ENCODE assay signal across 26 cellular contexts in genomic region chr6:33797635-33798342, GRCh38. TPM values are rescaled to one million over a fixed set of nuclear protein-coding genes. Genes with fewer than 3 reads are reported as not detected.
DNase-seq lines count a peak whose midpoint lies in the region; ATAC-seq, FAIRE-seq and TF ChIP-seq lines count a peak whose summit lies in the region.
"Had no signal": no experiment of that assay in that cellular context is flagged by ENCODE, and none has a peak within 500 bp of the region (broad histone marks: within the 10 kb centered on the region; RNA-seq: fewer than 3 reads in every experiment).

No MANE protein-coding gene starts in this region.

- H3K9me3 ChIP-seq in BLaER1 (no peaks in the 10 kb centered on the region), kidney (ENCODE audit: control insufficient read depth in 1 of 2, low read length in 2 of 2) (no peaks in the 10 kb centered on the region), HepG2 (ENCODE audit: low read length) (no peaks in the 10 kb centered on the region)

- H3K9me3 Mint-ChIP-seq in brain: no peaks in the 10 kb centered on the region
- H3K9me3 Mint-ChIP-seq: CD8-positive, alpha-beta memory T cell; T-cell had no signal

- H3K27me3 Mint-ChIP-seq in brain: peaks cover 8% of the 10 kb centered on the region

- no peak for ATAC-seq in HepG2
- ATAC-seq: SK-N-SH treated with all-trans-retinoic acid at 6 μM for 48 hours, T-cell had no signal

- peaks cover 9% of the 10 kb centered on the region for H3K4me1 ChIP-seq in BLaER1
- no peaks in the 10 kb centered on the region for H3K4me1 ChIP-seq in kidney (ENCODE audit: control insufficient read depth in 1 of 2, insufficient read depth in 1 of 2, low read depth in 1 of 2, low read length in 2 of 2)
- H3K4me1 ChIP-seq in HepG2 (ENCODE audit: insufficient read depth, low read length): peaks cover 27% of the 10 kb centered on the region

- no TSS peak for BruUV-seq in HepG2 (replicated peaks; lab: Mats Ljungman, UMichigan)

- H3K27me3 ChIP-seq in BLaER1 (no peaks in the 10 kb centered on the region), HepG2 (ENCODE audit: control insufficient read depth in 1 of 2, insufficient read depth in 2 of 2, low read length in 2 of 2) (peaks cover 5 to 66% of the 10 kb centered on the region in 2 experiments; a peak in 4 of 5 replicates)

- no peak overlapping the region for H3K27ac ChIP-seq in BLaER1
- no peak overlapping the region for H3K27ac ChIP-seq in kidney (ENCODE audit: low read depth in 2 of 2, low read length in 2 of 2)
- no peak overlapping the region for H3K27ac ChIP-seq in HepG2 (ENCODE audit: extremely low read length, insufficient read depth, low read length)
- H3K27ac ChIP-seq: KMS-11, PC-9, RWPE1 had no signal

- CTCF ChIA-PET in HepG2 (lab: Yijun Ruan, JAX; ENCODE audit: low intra/inter-chr PET ratio, low total read pairs): no interaction called here

- H3K9ac ChIP-seq in BLaER1 (no peak overlapping the region), kidney (ENCODE audit: low read length in 2 of 2) (no peak overlapping the region), HepG2 (ENCODE audit: insufficient read depth, low read depth, low read length) (no peak overlapping the region)
- H3K9ac ChIP-seq: KMS-11 had no signal

- in situ Hi-C loops in HepG2 (cut with HindIII; ENCODE audit: extremely low pct_ligation_motif_present, low pct_unique_long_range_greater_than_20kb): no loop called here

- TF ChIP-seq CTCF in brain (conservative IDR thresholded peaks at IDR 0.05) (no peak), kidney (IDR thresholded peaks at IDR 0.05; ENCODE audit: borderline replicate concordance, extremely low read depth, insufficient read depth) (no peak), GM10266 (IDR thresholded peaks at IDR 0.05; ENCODE audit: control insufficient read depth, insufficient read depth, low read depth, missing control alignments) (no peak), HepG2 (CRISPR knock-in tag; IDR thresholded peaks at IDR 0.05) (no peak)

- H3K36me3 ChIP-seq in BLaER1: no peaks in the 10 kb centered on the region
- no peaks in the 10 kb centered on the region for H3K36me3 ChIP-seq in kidney (ENCODE audit: control insufficient read depth in 1 of 2, insufficient read depth in 2 of 2, low read length in 2 of 2)
- H3K36me3 ChIP-seq in HepG2 (replicated peaks in 1 of 2; ENCODE audit: control insufficient read depth in 1 of 2, insufficient read depth in 2 of 2, low read length in 2 of 2): no peaks in the 10 kb centered on the region

- intact Hi-C loops in kidney (cut with DNase I): no loop called here
- intact Hi-C loops in HepG2 (cut with micrococcal nuclease; ENCODE audit: unreplicated experiment): no loop called here

- FAIRE-seq in kidney (lab: Jason Lieb, UNC) (no peak), GM12891 (lab: Jason Lieb, UNC) (no peak), HepG2 (lab: Jason Lieb, UNC) (no peak)
- FAIRE-seq: GM19239 had no signal

- H3K36me3 Mint-ChIP-seq in brain: no peaks in the 10 kb centered on the region
- H3K36me3 Mint-ChIP-seq: CD8-positive, alpha-beta memory T cell; T-cell had no signal

- no peak for TF ChIP-seq EP300 in HepG2 (IDR thresholded peaks at IDR 0.05; ENCODE audit: low read depth in 2 of 2, low read length in 2 of 2)
- no peak for TF ChIP-seq EP300 in HepG2 (CRISPR knock-in tag; IDR thresholded peaks at IDR 0.05; ENCODE audit: borderline replicate concordance)

- H3K4me3 ChIP-seq in BLaER1 (no peak overlapping the region), kidney (ENCODE audit: low read length in 2 of 2) (no peak overlapping the region), HepG2 (replicated peaks in 1 of 3; ENCODE audit: insufficient read depth in 1 of 3, low read depth in 2 of 3, low read length in 3 of 3) (no peak overlapping the region)
- H3K4me3 ChIP-seq: PC-9 had no signal

- H3K27ac Mint-ChIP-seq in brain: peak overlapping the region in 3 of 5 experiments; percentile 9 to 87 (median 69)
- H3K27ac Mint-ChIP-seq: CD8-positive, alpha-beta memory T cell; T-cell had no signal

- no peak overlapping the region for H2AFZ ChIP-seq in HepG2 (ENCODE audit: low read length)
- H2AFZ ChIP-seq: PC-9 had no signal

- POLR2A ChIA-PET in HepG2 (lab: Yijun Ruan, JAX): no interaction called here

- DNase-seq in ELF-1 (ENCODE audit: low read depth, low spot score) (peak; percentile 59), kidney (peak; percentile 32), GM12891 (ENCODE audit: insufficient read length, low spot score) (no peak), NCI-H1105 treated with DMSO at 0.1 percent for 48 hours (lab: John Stamatoyannopoulos, UW) (no peak), GM10266 (ENCODE audit: extremely low spot score) (no peak), HepG2 (ENCODE audit: low spot score) (no peak)
- DNase-seq: C1 segment of cervical spinal cord; CD8-positive, alpha-beta memory T cell; DMS79; NCI-H1048; NCI-H1436 treated with DMSO at 0.1 percent for 48 hours; NCI-H2029 treated with DMSO at 0.1 percent for 48 hours; NCI-H345; NCI-H524 treated with DMSO at 0.1 percent for 48 hours; PC-9; SIG-M5; T-cell had no signal

- peaks cover 91% of the 10 kb centered on the region for H3K4me1 Mint-ChIP-seq in brain
- H3K4me1 Mint-ChIP-seq: CD8-positive, alpha-beta memory T cell; T-cell had no signal

- H3K4me3 Mint-ChIP-seq in brain: peak overlapping the region in 1 of 5 experiments; percentile 15
- H3K4me3 Mint-ChIP-seq: T-cell had no signal

- no peak for TF ChIP-seq POLR2A in GM12891 (IDR thresholded peaks at IDR 0.05; ENCODE audit: low read depth, low read length)
- TF ChIP-seq POLR2A in HepG2 (IDR thresholded peaks at IDR 0.05; ENCODE audit: insufficient read depth in 1 of 2, low read depth in 2 of 2, low read length in 2 of 2): no peak

- 50% methylated on average over 10 of the region's 10 CpGs for WGBS in HepG2 (ENCODE audit: low lambda C conversion rate)

- H4K20me1 ChIP-seq in BLaER1 (no peaks in the 10 kb centered on the region; the same call in 1 of the 2 replicates), HepG2 (ENCODE audit: insufficient read depth, low read length) (no peaks in the 10 kb centered on the region)

- TF ChIP-seq RAD21 in HepG2 (CRISPR knock-in tag; IDR thresholded peaks at IDR 0.05): no peak

- H3K4me2 ChIP-seq in BLaER1: peak overlapping the region; percentile 33
- no peak overlapping the region for H3K4me2 ChIP-seq in HepG2 (ENCODE audit: low read depth, low read length)
- H3K4me2 ChIP-seq: KMS-11, PC-9 had no signal

- no peaks in the 10 kb centered on the region for H3K79me2 ChIP-seq in HepG2 (ENCODE audit: insufficient read depth, low read length)

RNA-seq across cellular contexts. Expression of gene MLN, which starts 6.0 kb away (rescaled TPM):
- polyA plus RNA-seq in brain (ENCODE audit: insufficient read depth, low read depth, low replicate concordance) (not detected), kidney (ENCODE audit: insufficient read depth, low read depth, low replicate concordance) (not detected), HepG2 (2011; rRNA removed) (not detected in 2 replicates)
- total RNA-seq in kidney (not detected), HepG2 (2016; rRNA removed; fragmentation: Illumina TruSeq; extraction: Trizol) (not detected in 2 replicates)
- not detected for polyA plus RNA-seq in GM12891 (2012; ENCODE audit: low read depth, missing spikeins)
- not detected in 2 replicates for total RNA-seq in HepG2 (2016; cell fraction: cytosol; rRNA removed; fragmentation: Illumina TruSeq; extraction: Trizol; ENCODE audit: low read depth)
- total RNA-seq in HepG2 (2016; cell fraction: insoluble cytoplasmic fraction; rRNA removed; fragmentation: Illumina TruSeq; extraction: Trizol): not detected in 2 replicates
- total RNA-seq in HepG2 (2016; cell fraction: membrane; rRNA removed; fragmentation: Illumina TruSeq; extraction: Trizol): not detected in 2 replicates
- not detected in 2 replicates for total RNA-seq in HepG2 (2016; cell fraction: nucleus; rRNA removed; fragmentation: Illumina TruSeq; extraction: Trizol)
- not detected in 2 replicates for polyA plus RNA-seq in HepG2 (2011; cell fraction: cytosol; rRNA removed)
- polyA plus RNA-seq in HepG2 (2011; cell fraction: nucleus; rRNA removed): not detected in 2 replicates
- not detected in 2 replicates for polyA plus RNA-seq in HepG2 (2012)
- polyA plus RNA-seq in HepG2 (2016; cell fraction: cytosol; fragmentation: Illumina TruSeq; extraction: Trizol; ENCODE audit: low read depth): not detected in 2 replicates
- not detected in 2 replicates for polyA plus RNA-seq in HepG2 (2016; cell fraction: insoluble cytoplasmic fraction; fragmentation: Illumina TruSeq; extraction: Trizol; ENCODE audit: low read depth)
- polyA plus RNA-seq in HepG2 (2016; cell fraction: membrane; fragmentation: Illumina TruSeq; extraction: Trizol; ENCODE audit: low read depth): not detected in 2 replicates
- polyA plus RNA-seq in HepG2 (2016; cell fraction: nucleus; fragmentation: Illumina TruSeq; extraction: Trizol; ENCODE audit: insufficient read depth, low read depth): not detected in 2 replicates
- not detected in 2 replicates for polyA minus RNA-seq in HepG2 (2011; rRNA and poly(A)+ RNA removed; ENCODE audit: low replicate concordance)
- not detected in 2 replicates for polyA minus RNA-seq in HepG2 (2011; cell fraction: cytosol; rRNA and poly(A)+ RNA removed)
- not detected in 2 replicates for polyA minus RNA-seq in HepG2 (2011; cell fraction: nucleus; rRNA and poly(A)+ RNA removed)
- total RNA-seq: A673; CD8-positive, alpha-beta memory T cell; G401; H4; PC-9; T-cell had no signal
- polyA plus RNA-seq: CD8-positive, alpha-beta memory T cell had no signal

RNA-seq across cellular contexts. Expression of gene LEMD2, which starts 8.9 kb away (rescaled TPM):
- polyA plus RNA-seq in brain (ENCODE audit: insufficient read depth, low read depth, low replicate concordance) (49.4 TPM), kidney (ENCODE audit: insufficient read depth, low read depth, low replicate concordance) (36.4 TPM), HepG2 (2011; rRNA removed) (62.9 and 76.2 TPM in 2 replicates)
- total RNA-seq in kidney (57.1 TPM), HepG2 (2016; rRNA removed; fragmentation: Illumina TruSeq; extraction: Trizol) (17.9 and 45.2 TPM in 2 replicates)
- polyA plus RNA-seq in GM12891 (2012; ENCODE audit: low read depth, missing spikeins): 20.9 TPM
- 14.2 and 15.8 TPM in 2 replicates for total RNA-seq in HepG2 (2016; cell fraction: cytosol; rRNA removed; fragmentation: Illumina TruSeq; extraction: Trizol; ENCODE audit: low read depth)
- 16.3 and 48.1 TPM in 2 replicates for total RNA-seq in HepG2 (2016; cell fraction: insoluble cytoplasmic fraction; rRNA removed; fragmentation: Illumina TruSeq; extraction: Trizol)
- 19.9 and 22.2 TPM in 2 replicates for total RNA-seq in HepG2 (2016; cell fraction: membrane; rRNA removed; fragmentation: Illumina TruSeq; extraction: Trizol)
- total RNA-seq in HepG2 (2016; cell fraction: nucleus; rRNA removed; fragmentation: Illumina TruSeq; extraction: Trizol): 44.0 and 55.5 TPM in 2 replicates
- 45.0 and 49.7 TPM in 2 replicates for polyA plus RNA-seq in HepG2 (2011; cell fraction: cytosol; rRNA removed)
- 115 and 140 TPM in 2 replicates for polyA plus RNA-seq in HepG2 (2011; cell fraction: nucleus; rRNA removed)
- polyA plus RNA-seq in HepG2 (2012): 46.9 and 65.3 TPM in 2 replicates
- polyA plus RNA-seq in HepG2 (2016; cell fraction: cytosol; fragmentation: Illumina TruSeq; extraction: Trizol; ENCODE audit: low read depth): 6.6 and 7.4 TPM in 2 replicates
- polyA plus RNA-seq in HepG2 (2016; cell fraction: insoluble cytoplasmic fraction; fragmentation: Illumina TruSeq; extraction: Trizol; ENCODE audit: low read depth): 14.0 and 18.6 TPM in 2 replicates
- polyA plus RNA-seq in HepG2 (2016; cell fraction: membrane; fragmentation: Illumina TruSeq; extraction: Trizol; ENCODE audit: low read depth): 12.6 and 12.8 TPM in 2 replicates
- polyA plus RNA-seq in HepG2 (2016; cell fraction: nucleus; fragmentation: Illumina TruSeq; extraction: Trizol; ENCODE audit: insufficient read depth, low read depth): 87.5 and 97.1 TPM in 2 replicates
- 43.4 and 90.0 TPM in 2 replicates for polyA minus RNA-seq in HepG2 (2011; rRNA and poly(A)+ RNA removed; ENCODE audit: low replicate concordance)
- 30.7 and 35.8 TPM in 2 replicates for polyA minus RNA-seq in HepG2 (2011; cell fraction: cytosol; rRNA and poly(A)+ RNA removed)
- 80.9 and 103 TPM in 2 replicates for polyA minus RNA-seq in HepG2 (2011; cell fraction: nucleus; rRNA and poly(A)+ RNA removed)

RNA-seq across cellular contexts. Expression of gene IP6K3, which starts 51.1 kb away (rescaled TPM):
- polyA plus RNA-seq in brain (ENCODE audit: insufficient read depth, low read depth, low replicate concordance): 6.4 TPM
- 0.47 TPM for total RNA-seq in kidney
- 4.0 TPM for polyA plus RNA-seq in kidney (ENCODE audit: insufficient read depth, low read depth, low replicate concordance)
- polyA plus RNA-seq in GM12891 (2012; ENCODE audit: low read depth, missing spikeins): not detected
- 0.11 and 0.44 TPM in 2 replicates for total RNA-seq in HepG2 (2016; rRNA removed; fragmentation: Illumina TruSeq; extraction: Trizol)
- total RNA-seq in HepG2 (2016; cell fraction: cytosol; rRNA removed; fragmentation: Illumina TruSeq; extraction: Trizol; ENCODE audit: low read depth): 0.18 and 0.40 TPM in 2 replicates
- total RNA-seq in HepG2 (2016; cell fraction: insoluble cytoplasmic fraction; rRNA removed; fragmentation: Illumina TruSeq; extraction: Trizol): 0.28 and 0.52 TPM in 2 replicates
- total RNA-seq in HepG2 (2016; cell fraction: membrane; rRNA removed; fragmentation: Illumina TruSeq; extraction: Trizol): 0.17 TPM in 1 of 2 replicates, not detected in the other
- total RNA-seq in HepG2 (2016; cell fraction: nucleus; rRNA removed; fragmentation: Illumina TruSeq; extraction: Trizol): 0.53 TPM in 2 replicates
- polyA plus RNA-seq in HepG2 (2011; rRNA removed): 0.18 and 0.48 TPM in 2 replicates
- polyA plus RNA-seq in HepG2 (2011; cell fraction: cytosol; rRNA removed): 0.16 and 0.22 TPM in 2 replicates
- 0.63 and 0.76 TPM in 2 replicates for polyA plus RNA-seq in HepG2 (2011; cell fraction: nucleus; rRNA removed)
- 0.13 TPM in 1 of 2 replicates, not detected in the other for polyA plus RNA-seq in HepG2 (2012)
- polyA plus RNA-seq in HepG2 (2016; cell fraction: cytosol; fragmentation: Illumina TruSeq; extraction: Trizol; ENCODE audit: low read depth): 0.20 and 0.21 TPM in 2 replicates
- 0.20 and 0.22 TPM in 2 replicates for polyA plus RNA-seq in HepG2 (2016; cell fraction: insoluble cytoplasmic fraction; fragmentation: Illumina TruSeq; extraction: Trizol; ENCODE audit: low read depth)
- 0.86 TPM in 1 of 2 replicates, not detected in the other for polyA plus RNA-seq in HepG2 (2016; cell fraction: membrane; fragmentation: Illumina TruSeq; extraction: Trizol; ENCODE audit: low read depth)
- polyA plus RNA-seq in HepG2 (2016; cell fraction: nucleus; fragmentation: Illumina TruSeq; extraction: Trizol; ENCODE audit: insufficient read depth, low read depth): 0.40 and 0.75 TPM in 2 replicates
- polyA minus RNA-seq in HepG2 (2011; rRNA and poly(A)+ RNA removed; ENCODE audit: low replicate concordance): 0.18 TPM in 1 of 2 replicates, not detected in the other
- 0.30 TPM in 1 of 2 replicates, not detected in the other for polyA minus RNA-seq in HepG2 (2011; cell fraction: cytosol; rRNA and poly(A)+ RNA removed)
- polyA minus RNA-seq in HepG2 (2011; cell fraction: nucleus; rRNA and poly(A)+ RNA removed): 0.62 TPM in 1 of 2 replicates, not detected in the other
- total RNA-seq: A673; CD8-positive, alpha-beta memory T cell; PC-9; T-cell had no signal
- polyA plus RNA-seq: CD8-positive, alpha-beta memory T cell had no signal

Comparison
In these comparisons a context has a peak if more than half of its experiments do, and no peak if none do; other contexts are left out.
1. DNase-seq: peak in ELF-1 (single experiment) and kidney (single experiment); none in GM12891 (single experiment), NCI-H1105 treated with DMSO at 0.1 percent for 48 hours (single experiment), GM10266 (single experiment) and HepG2 (single experiment).